25 cellular contexts compared by ENCODE assay signal in genomic region chr5:29263836-29264235, GRCh38.
DNase-seq lines count a peak whose midpoint lies in the region; ATAC-seq and TF ChIP-seq lines count a peak whose summit lies in the region.
"Had no signal": no experiment of that assay in that cellular context is flagged by ENCODE, and none has a peak within 500 bp of the region (broad histone marks: within the 10 kb centered on the region; RNA-seq: fewer than 3 reads in every experiment).

No MANE protein-coding gene starts in this region.

- no peak for TF ChIP-seq CTCF in choroid plexus epithelial cell (conservative IDR thresholded peaks at IDR 0.05; ENCODE audit: low read depth, low read length)

- H3K4me3 ChIP-seq in choroid plexus epithelial cell (ENCODE audit: low read depth, low read length) (no peak overlapping the region), skeletal muscle cell (ENCODE audit: low read depth, low read length) (no peak overlapping the region)
- H3K4me3 ChIP-seq: GM23248, HAP-1, Peyer's patch, SK-N-MC had no signal

- no peak for ATAC-seq in HG02642 (IDR thresholded peaks at IDR 0.05; ENCODE audit: poor library complexity, unreplicated experiment)

- DNase-seq in NCI-H82 (lab: John Stamatoyannopoulos, UW) (peak; percentile 55), NCI-H82 treated with DMSO at 0.1 percent for 48 hours (lab: John Stamatoyannopoulos, UW; ENCODE audit: unreplicated experiment) (no peak), NCI-H226 (peak; percentile 78), choroid plexus epithelial cell (ENCODE audit: low read depth) (peak; percentile 10), skeletal muscle cell (ENCODE audit: low read depth) (peak; percentile 9), occipital lobe (lab: John Stamatoyannopoulos, UW) (no peak), NCI-H1436 treated with DMSO at 0.1 percent for 48 hours (lab: John Stamatoyannopoulos, UW) (no peak)
- DNase-seq: ACHN, BE2C, GM23248, HFFc6, IMR-90, NCI-H1092 treated with DMSO at 0.1 percent for 48 hours, NCI-H146, NCI-H1930, NCI-H2107, NCI-H446, NCI-H526, OCI-M1, Peyer's patch, SIG-M5, SW 1271 had no signal

Comparison
In these comparisons a context has a peak if more than half of its experiments do, and no peak if none do; other contexts are left out.
1. DNase-seq: peak in NCI-H82 (single experiment), NCI-H226 (single experiment), choroid plexus epithelial cell (single experiment) and skeletal muscle cell (single experiment); none in NCI-H82 treated with DMSO at 0.1 percent for 48 hours (single experiment), occipital lobe (single experiment) and NCI-H1436 treated with DMSO at 0.1 percent for 48 hours (single experiment).